In genomic region chr10:72802291-72803118, GRCh38 we compare ENCODE assay signal across 10 cellular contexts.
DNase-seq lines count a peak whose midpoint lies in the region; ATAC-seq and TF ChIP-seq lines count a peak whose summit lies in the region.
"Had no signal": no experiment of that assay in that cellular context is flagged by ENCODE, and none has a peak within 500 bp of the region (broad histone marks: within the 10 kb centered on the region; RNA-seq: fewer than 3 reads in every experiment).

No MANE protein-coding gene starts in this region.

- no peak overlapping the region for H3K4me3 ChIP-seq in astrocyte of the cerebellum (ENCODE audit: low read depth, low read length)

- peak; percentile 48 for ATAC-seq in Right ventricle myocardium superior (ENCODE audit: poor library complexity)
- ATAC-seq in GM21526 (IDR thresholded peaks at IDR 0.05; ENCODE audit: low FRiP score, unreplicated experiment): no peak
- ATAC-seq in GM21447 (IDR thresholded peaks at IDR 0.05; ENCODE audit: unreplicated experiment): no peak

- in situ Hi-C loops in astrocyte of the cerebellum (cut with HindIII; ENCODE audit: low sequenced_read_pairs): no loop called here

- no peak for DNase-seq in Right ventricle myocardium superior
- DNase-seq in cardiac septum (ENCODE audit: low spot score): no peak
- DNase-seq in astrocyte of the cerebellum (ENCODE audit: low read depth): peak; percentile 32
- peak; percentile 26 for DNase-seq in hepatic stellate cell (ENCODE audit: low spot score)
- DNase-seq in ecto neural progenitor cell (ENCODE audit: low spot score): no peak
- no peak for DNase-seq in activated CD4-positive, alpha-beta T cell treated with anti-CD3 and anti-CD28 coated beads, Interleukin-2, amount 50 U/mL, for 4 hours
- DNase-seq: dorsolateral prefrontal cortex, NCI-H1930 had no signal

- TF ChIP-seq CTCF in astrocyte of the cerebellum (IDR thresholded peaks at IDR 0.05; ENCODE audit: low read depth, low read length, missing control alignments): no peak

- intact Hi-C loops in Right ventricle myocardium superior (cut with DNase I) (no loop called here), cardiac septum (cut with DNase I) (no loop called here)

Comparison
In these comparisons a context has a peak if more than half of its experiments do, and no peak if none do; other contexts are left out.
1. DNase-seq: peak in astrocyte of the cerebellum (single experiment) and hepatic stellate cell (single experiment); none in Right ventricle myocardium superior (single experiment), cardiac septum (single experiment), ecto neural progenitor cell (single experiment) and activated CD4-positive, alpha-beta T cell treated with anti-CD3 and anti-CD28 coated beads, Interleukin-2, amount 50 U/mL, for 4 hours (0 of 2).